In genomic region chr7:30770936-30771858, GRCh38 we compare ENCODE assay signal across 8 cellular contexts. TPM values are rescaled to one million over a fixed set of nuclear protein-coding genes. Genes with fewer than 3 reads are reported as not detected.
A peak's percentile ranks its signal among the peaks of the same experiment; 100 is the strongest.
DNase-seq lines count a peak whose midpoint lies in the region; ATAC-seq and TF ChIP-seq lines count a peak whose summit lies in the region.

Gene MINDY4, plus strand, starts transcription at chr7:30771417. Its CDS starts 77 bp downstream, at chr7:30771494.

- peaks cover 7% of the 10 kb centered on the region for H3K4me1 ChIP-seq in ectodermal cell (ENCODE audit: control insufficient read depth, insufficient read depth, low read length)
- peaks cover 20% of the 10 kb centered on the region for H3K4me1 ChIP-seq in lower lobe of right lung

- intact Hi-C loops in lower lobe of right lung (cut with DNase I): no loop called here

- H3K27ac ChIP-seq in ectodermal cell (ENCODE audit: insufficient read depth, low read depth, low read length, poor library complexity, severe bottlenecking) (peak within 1 kb of the TSS; percentile 2), lower lobe of right lung (peak within 1 kb of the TSS; percentile 83)

- ATAC-seq in GM18873 (IDR thresholded peaks at IDR 0.05; ENCODE audit: low FRiP score, unreplicated experiment) (peak; percentile 74), HG03135 (IDR thresholded peaks at IDR 0.05; ENCODE audit: unreplicated experiment) (peak; percentile 90), lower lobe of right lung (peak; percentile 95 to 97)

- H3K4me3 ChIP-seq in ectodermal cell (ENCODE audit: insufficient read depth, low read depth, low read length) (peak within 1 kb of the TSS; percentile 73), lower lobe of right lung (peak within 1 kb of the TSS; percentile 95)

- 7 to 8% methylated on average over 66 of the region's 66 CpGs for WGBS in ectodermal cell, 2 experiments

- no peaks in the 10 kb centered on the region for H3K36me3 ChIP-seq in ectodermal cell (ENCODE audit: control insufficient read depth, insufficient read depth, low read length)
- H3K36me3 ChIP-seq in lower lobe of right lung: peaks cover 2% of the 10 kb centered on the region

- DNase-seq in A172 (ENCODE audit: low spot score): peak; percentile 74
- DNase-seq in NCI-H526 (lab: John Stamatoyannopoulos, UW): peak; percentile 64 to 91
- peak; percentile 12 to 43 for DNase-seq in activated CD8-positive, alpha-beta memory T cell treated with anti-CD3 and anti-CD28 coated beads for 1 hour (ENCODE audit: extremely low read depth in 1 of 2, low read depth in 1 of 2)
- DNase-seq in lower lobe of right lung: peak; percentile 89
- peak; percentile 8 to 52 (median 22) for DNase-seq in stimulated activated CD4-positive, alpha-beta T cell treated with anti-CD3 and anti-CD28 coated beads, TNF-alpha, amount 100 ng/mL, for 1 hour (ENCODE audit: low read depth in 3 of 3, low spot score in 1 of 3)

- peaks cover 4% of the 10 kb centered on the region for H3K27me3 ChIP-seq in ectodermal cell (ENCODE audit: control insufficient read depth, insufficient read depth, low read length, poor library complexity, severe bottlenecking)
- no peaks in the 10 kb centered on the region for H3K27me3 ChIP-seq in lower lobe of right lung (ENCODE audit: low read depth)

- TF ChIP-seq CTCF in lower lobe of right lung (IDR thresholded peaks at IDR 0.05): peak; percentile 13

- H3K9me3 ChIP-seq in ectodermal cell (ENCODE audit: control insufficient read depth, low read length) (no peaks in the 10 kb centered on the region), lower lobe of right lung (no peaks in the 10 kb centered on the region)

RNA-seq across cellular contexts. Expression of gene MINDY4, which starts in this region (rescaled TPM):
- total RNA-seq in A172 (2014; rRNA removed; shearing (Covaris generic)): 7.1 and 7.6 TPM in 2 replicates
- polyA plus RNA-seq in ectodermal cell (2013, experiment 1 of 4): 6.6 TPM
- polyA plus RNA-seq in ectodermal cell (2013, experiment 2 of 4): 7.7 TPM
- polyA plus RNA-seq in ectodermal cell (2013, experiment 3 of 4): 4.5 TPM
- polyA plus RNA-seq in ectodermal cell (2013, experiment 4 of 4): 5.6 TPM
- total RNA-seq in lower lobe of right lung: 13.8 TPM

Comparison
In these comparisons a context has a peak if more than half of its experiments do, and no peak if none do; other contexts are left out.
1. Peak in every context shown above with its lines: DNase-seq, ATAC-seq, H3K4me3 ChIP-seq and H3K27ac ChIP-seq.
2. DNase-seq: peak in every context shown above with its lines; median percentile 89 in lower lobe of right lung; 78 in NCI-H526; 74 in A172; 28 in activated CD8-positive, alpha-beta memory T cell treated with anti-CD3 and anti-CD28 coated beads for 1 hour; 22 in stimulated activated CD4-positive, alpha-beta T cell treated with anti-CD3 and anti-CD28 coated beads, TNF-alpha, amount 100 ng/mL, for 1 hour.